23 cellular contexts compared by ENCODE assay signal in genomic region chr17:69819316-69820087, GRCh38.
A peak's percentile ranks its signal among the peaks of the same experiment; 100 is the strongest.
DNase-seq lines count a peak whose midpoint lies in the region; ATAC-seq and TF ChIP-seq lines count a peak whose summit lies in the region.
"Had no signal": no experiment of that assay in that cellular context is flagged by ENCODE, and none has a peak within 500 bp of the region (broad histone marks: within the 10 kb centered on the region; RNA-seq: fewer than 3 reads in every experiment).

No MANE protein-coding gene starts in this region.

- no peak for ATAC-seq in GM21528 (IDR thresholded peaks at IDR 0.05; ENCODE audit: low FRiP score, unreplicated experiment)
- ATAC-seq: esophagus mucosa, K562, PC-3 had no signal

- H3K27ac ChIP-seq in tibial artery: no peak overlapping the region
- H3K27ac ChIP-seq: C4-2B, dorsolateral prefrontal cortex, HL-60 had no signal

- peaks cover 6% of the 10 kb centered on the region for H3K9me3 ChIP-seq in MG63
- H3K9me3 ChIP-seq in tibial artery: no peaks in the 10 kb centered on the region
- H3K9me3 ChIP-seq: thoracic aorta had no signal

- intact Hi-C loops in tibial artery (cut with DNase I; ENCODE audit: low total_unique reads): no loop called here

- H3K4me3 ChIP-seq in MG63 (no peak overlapping the region), fibroblast of mammary gland (ENCODE audit: control insufficient read depth, low read depth, low read length) (no peak overlapping the region), retinal pigment epithelial cell (ENCODE audit: low read length) (no peak overlapping the region), tibial artery (no peak overlapping the region)
- H3K4me3 ChIP-seq: dorsolateral prefrontal cortex, K562, thoracic aorta had no signal

- peaks cover 0 to 4% (median 0%) of the 10 kb centered on the region in 4 donors for H3K4me1 ChIP-seq in tibial artery

- TF ChIP-seq CTCF in fibroblast of mammary gland (conservative IDR thresholded peaks at IDR 0.05; ENCODE audit: control insufficient read depth, insufficient read depth, low read depth, low read length) (no peak), retinal pigment epithelial cell (conservative IDR thresholded peaks at IDR 0.05; ENCODE audit: low read depth, low read length) (no peak), tibial artery (IDR thresholded peaks at IDR 0.05) (no peak)

- H3K27me3 ChIP-seq in MG63 (no peaks in the 10 kb centered on the region), tibial artery (no peaks in the 10 kb centered on the region)
- H3K27me3 ChIP-seq: dorsolateral prefrontal cortex had no signal

- DNase-seq in GM03348 (ENCODE audit: low spot score) (peak; percentile 36), MG63 (peak; percentile 26), fibroblast of mammary gland (ENCODE audit: low read depth) (peak; percentile 34), retinal pigment epithelial cell (ENCODE audit: low read depth) (peak; percentile 16), tibial artery (no peak), NCI-H774 (lab: John Stamatoyannopoulos, UW) (no peak), NCI-H69 (lab: John Stamatoyannopoulos, UW) (no peak)
- DNase-seq: activated CD8-positive, alpha-beta memory T cell treated with anti-CD3 and anti-CD28 coated beads for 24 hours; activated naive CD8-positive, alpha-beta T cell treated with anti-CD3 and anti-CD28 coated beads for 36 hours; DMS 273 treated with DMSO at 0.1 percent for 48 hours; dorsolateral prefrontal cortex; hypothalamus; kidney; mesendoderm; NCI-H1092 treated with DMSO at 0.1 percent for 48 hours; PC-3; T-helper 9 cell had no signal

- H3K36me3 ChIP-seq in MG63 (no peaks in the 10 kb centered on the region), tibial artery (no peaks in the 10 kb centered on the region)
- H3K36me3 ChIP-seq: thoracic aorta had no signal

Comparison
In these comparisons a context has a peak if more than half of its experiments do, and no peak if none do; other contexts are left out.
1. DNase-seq: peak in GM03348 (single experiment), MG63 (single experiment), fibroblast of mammary gland (single experiment) and retinal pigment epithelial cell (single experiment); none in tibial artery (0 of 2), NCI-H774 (single experiment) and NCI-H69 (single experiment).